Comparison of ENCODE assay signal across 28 cellular contexts in genomic region chr21:15703932-15704331, GRCh38.
"Had no signal": no experiment of that assay in that cellular context is flagged by ENCODE, and none has a peak within 500 bp of the region (broad histone marks: within the 10 kb centered on the region; RNA-seq: fewer than 3 reads in every experiment).

No MANE protein-coding gene starts in this region.

- H3K9ac ChIP-seq: neural progenitor cell, parathyroid adenoma had no signal

- H2AFZ ChIP-seq: neural progenitor cell, parathyroid adenoma had no signal

- H3K4me2 ChIP-seq: neural progenitor cell had no signal

- H3K4me1 ChIP-seq: colonic mucosa, lower lobe of right lung, neural progenitor cell, parathyroid adenoma, right atrium auricular region, spleen, upper lobe of right lung, uterus had no signal

- H3K79me2 ChIP-seq: parathyroid adenoma had no signal

- FAIRE-seq: endothelial cell of umbilical vein had no signal

- H3K27ac ChIP-seq: colonic mucosa, esophagus muscularis mucosa, foreskin keratinocyte, heart right ventricle, lower lobe of right lung, neural progenitor cell, parathyroid adenoma, right atrium auricular region, skin epidermis, spleen, suprapubic skin, transverse colon, upper lobe of right lung, uterus had no signal

- DNase-seq: colonic mucosa; effector memory CD4-positive, alpha-beta T cell; foreskin keratinocyte; glutamatergic neuron; heart right ventricle; hippocampal formation; islet precursor cell; kidney glomerular epithelial cell; left colon; left ventricle myocardium superior; lower lobe of right lung; mucosa of descending colon; naive thymus-derived CD4-positive, alpha-beta T cell; spleen; stimulated activated CD8-positive, alpha-beta memory T cell treated with anti-CD3 and anti-CD28 coated beads, Interleukin-4, amount 100 ng/mL, for 48 hours; stimulated activated naive CD4-positive, alpha-beta T cell; stimulated activated naive CD8-positive, alpha-beta T cell treated with anti-CD3 and anti-CD28 coated beads, Interleukin-15, amount 100 ng/mL, for 72 hours; transverse colon; upper lobe of right lung; uterus had no signal

- H3K27me3 ChIP-seq: colonic mucosa, esophagus muscularis mucosa, foreskin keratinocyte, heart right ventricle, neural progenitor cell, right atrium auricular region, spleen, suprapubic skin, transverse colon, upper lobe of right lung, uterus had no signal

- H3K36me3 ChIP-seq: colonic mucosa, esophagus muscularis mucosa, heart right ventricle, lower lobe of right lung, neural progenitor cell, right atrium auricular region, spleen, suprapubic skin, transverse colon, upper lobe of right lung, uterus had no signal

- H3K4me3 ChIP-seq: colonic mucosa, esophagus muscularis mucosa, heart right ventricle, lower lobe of right lung, mucosa of descending colon, neural progenitor cell, right atrium auricular region, skin epidermis, spleen, suprapubic skin, transverse colon, upper lobe of right lung, uterus had no signal

- ATAC-seq: foreskin keratinocyte; heart right ventricle; left colon; left ventricle myocardium superior; lower lobe of right lung; mucosa of descending colon; naive thymus-derived CD4-positive, alpha-beta T cell; sciatic nerve; stimulated activated naive CD8-positive, alpha-beta T cell treated with anti-CD3 and anti-CD28 coated beads, Interleukin-15, amount 100 ng/mL, for 72 hours; upper lobe of right lung had no signal

- H3K9me3 ChIP-seq: colonic mucosa, mucosa of descending colon, suprapubic skin, transverse colon, uterus had no signal
